ENCODE assay signal across 8 cellular contexts in the genomic region with DNA sequence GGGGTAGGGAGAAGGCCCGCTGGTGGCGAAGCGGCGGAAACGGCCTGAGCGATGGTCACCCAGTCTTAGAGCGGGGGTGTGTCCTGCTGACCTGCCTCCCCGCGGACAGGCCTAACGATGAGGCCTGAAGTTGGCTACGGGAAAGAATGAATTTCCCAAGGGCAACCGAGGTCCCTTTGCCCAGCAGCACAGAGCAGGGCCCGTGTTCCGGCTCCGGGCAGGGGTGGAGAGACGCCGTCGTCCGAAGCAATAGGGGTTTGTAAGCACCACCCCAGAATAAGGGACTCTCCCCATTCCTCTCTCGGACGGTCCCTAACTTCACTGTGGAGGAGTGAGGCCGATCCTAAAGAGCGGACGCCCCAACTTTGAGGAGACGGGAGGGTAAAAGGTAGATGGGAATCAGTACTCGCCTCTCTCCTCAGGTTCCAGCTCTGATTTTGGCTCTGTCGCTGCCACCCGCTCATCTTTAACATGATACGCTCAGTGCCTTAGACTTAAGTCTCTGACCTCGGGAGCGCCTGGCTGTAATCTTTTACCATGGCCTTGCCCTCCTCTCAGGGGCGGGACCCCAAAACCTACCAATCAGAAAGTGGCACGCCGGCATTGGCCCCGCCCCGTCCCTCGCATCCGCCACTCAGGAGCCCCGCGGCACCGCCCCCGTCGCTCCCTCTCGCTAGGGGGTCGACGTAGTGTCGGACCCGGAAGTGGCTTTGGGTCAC. TPM values are rescaled to one million over a fixed set of nuclear protein-coding genes. Genes with fewer than 3 reads are reported as not detected.
DNase-seq lines count a peak whose midpoint lies in the region; ATAC-seq and TF ChIP-seq lines count a peak whose summit lies in the region.

A gene with protein sequence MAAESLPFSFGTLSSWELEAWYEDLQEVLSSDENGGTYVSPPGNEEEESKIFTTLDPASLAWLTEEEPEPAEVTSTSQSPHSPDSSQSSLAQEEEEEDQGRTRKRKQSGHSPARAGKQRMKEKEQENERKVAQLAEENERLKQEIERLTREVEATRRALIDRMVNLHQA (minus strand): TSS at position 507 of the 719 bp plus-strand sequence. CDS start 3,108 bp downstream, outside the sequence.

- ATAC-seq in HG02588 (IDR thresholded peaks at IDR 0.05; ENCODE audit: unreplicated experiment) = peak; percentile 62

- H3F3A ChIP-seq in SK-N-SH (replicated peaks; ENCODE audit: insufficient read depth) = peaks cover 60% of the 10 kb centered on the region

- 2% methylated on average over 31 of the region's 48 CpGs for WGBS in SK-N-SH (ENCODE audit: low lambda C conversion rate)
- WGBS in suprapubic skin = 0% methylated on average over 19 of the region's 48 CpGs

- DNase-seq in GM10248 (ENCODE audit: extremely low spot score) (peak; percentile 97), NCI-H1092 (lab: John Stamatoyannopoulos, UW) (peak; percentile 96), SK-N-SH (peak; percentile 72), globus pallidus (ENCODE audit: low spot score) (peak; percentile 99), occipital lobe (lab: John Stamatoyannopoulos, UW) (peak; percentile 98), suprapubic skin (ENCODE audit: low spot score in 2 of 2) (peak; percentile 100)
- peak; percentile 100 for DNase-seq in activated naive CD4-positive, alpha-beta T cell treated with anti-CD3 and anti-CD28 coated beads, Interleukin-2, amount 50 U/mL, for 16 hours

- H3K9me2 ChIP-seq in SK-N-SH = no peaks in the 10 kb centered on the region

- H3K4me2 ChIP-seq in SK-N-SH = peak within 1 kb of the TSS; percentile 92

- H3K9me3 ChIP-seq in SK-N-SH = no peaks in the 10 kb centered on the region
- no peaks in the 10 kb centered on the region for H3K9me3 ChIP-seq in suprapubic skin

- POLR2A ChIA-PET in GM10248 (lab: Yijun Ruan, JAX) = interaction anchor here (0.5 to 2.1 kb wide), 15 partner anchors 10 to 294 kb away, joined by 3 to 7 read pairs (median 5); a partner anchor contains a TSS
- POLR2A ChIA-PET in SK-N-SH (lab: Yijun Ruan, JAX) = interaction anchor here (0.6 to 2.2 kb wide), 16 partner anchors 10 to 290 kb away, joined by 3 to 13 read pairs (median 4); a partner anchor contains a TSS

- H2AFZ ChIP-seq in SK-N-SH (ENCODE audit: low read depth) = peak within 1 kb of the TSS; percentile 79; the same call in 1 of the 2 replicates

- H3K27ac ChIP-seq in SK-N-SH (ENCODE audit: low read depth in 2 of 2, low read length in 1 of 2) (peak within 1 kb of the TSS; percentile 97 to 98), suprapubic skin (peak within 1 kb of the TSS; percentile 96)

- TF ChIP-seq CTCF in GM10248 (IDR thresholded peaks at IDR 0.05; ENCODE audit: control extremely low read depth, extremely low read depth, low read depth, missing control alignments) (no peak), SK-N-SH (IDR thresholded peaks at IDR 0.05) (no peak), suprapubic skin (IDR thresholded peaks at IDR 0.05) (no peak)

- H3K4me1 ChIP-seq in SK-N-SH (ENCODE audit: control insufficient read depth in 1 of 2, insufficient read depth in 2 of 2, low read depth in 1 of 2, low read length in 1 of 2) (peaks cover 41 to 46% of the 10 kb centered on the region in 2 experiments), suprapubic skin (peaks cover 68% of the 10 kb centered on the region)

- TF ChIP-seq EP300 in SK-N-SH (IDR thresholded peaks at IDR 0.05; ENCODE audit: borderline replicate concordance in 1 of 2, low read depth in 1 of 2, low read length in 1 of 2) (no peak), suprapubic skin (IDR thresholded peaks at IDR 0.05) (peak; percentile 41)

- TF ChIP-seq RAD21 in SK-N-SH (IDR thresholded peaks at IDR 0.05; ENCODE audit: low read length) = no peak

- peak within 1 kb of the TSS; percentile 98 for H3K9ac ChIP-seq in SK-N-SH

- H3K4me3 ChIP-seq in SK-N-SH (ENCODE audit: low read depth in 2 of 2, low read length in 1 of 2) (peak within 1 kb of the TSS; percentile 72 to 94), suprapubic skin (peak within 1 kb of the TSS; percentile 77)

- H3K27me3 ChIP-seq in SK-N-SH (ENCODE audit: insufficient read depth) = no peaks in the 10 kb centered on the region
- no peaks in the 10 kb centered on the region for H3K27me3 ChIP-seq in suprapubic skin

- H3K36me3 ChIP-seq in SK-N-SH (replicated peaks in 1 of 2; ENCODE audit: control insufficient read depth in 1 of 2, insufficient read depth in 2 of 2, low read length in 1 of 2) (peaks cover 42 to 43% of the 10 kb centered on the region in 2 experiments), suprapubic skin (peaks cover 24% of the 10 kb centered on the region)

- peaks cover 48% of the 10 kb centered on the region for H4K20me1 ChIP-seq in SK-N-SH (ENCODE audit: insufficient read depth)

- TF ChIP-seq POLR2A in suprapubic skin (IDR thresholded peaks at IDR 0.05) = peak; percentile 98 to 100

- peaks cover 57% of the 10 kb centered on the region for H3K79me2 ChIP-seq in SK-N-SH (ENCODE audit: insufficient read depth)

- CTCF ChIA-PET in GM10248 (lab: Yijun Ruan, JAX) = interaction anchor here (1.5 kb wide), 2 partner anchors 14 to 67 kb away, joined by 3 read pairs; no protein-coding TSS in a partner anchor
- CTCF ChIA-PET in SK-N-SH (lab: Yijun Ruan, JAX) = interaction anchor here (0.7 to 1.9 kb wide), 7 partner anchors 27 to 121 kb away, joined by 3 to 5 read pairs (median 3); a partner anchor contains a TSS

TF ChIP-seq in SK-N-SH, 30 proteins besides CTCF, POLR2A, EP300 and RAD21 (continues in another document):
- TF ChIP-seq, protein P1, sequence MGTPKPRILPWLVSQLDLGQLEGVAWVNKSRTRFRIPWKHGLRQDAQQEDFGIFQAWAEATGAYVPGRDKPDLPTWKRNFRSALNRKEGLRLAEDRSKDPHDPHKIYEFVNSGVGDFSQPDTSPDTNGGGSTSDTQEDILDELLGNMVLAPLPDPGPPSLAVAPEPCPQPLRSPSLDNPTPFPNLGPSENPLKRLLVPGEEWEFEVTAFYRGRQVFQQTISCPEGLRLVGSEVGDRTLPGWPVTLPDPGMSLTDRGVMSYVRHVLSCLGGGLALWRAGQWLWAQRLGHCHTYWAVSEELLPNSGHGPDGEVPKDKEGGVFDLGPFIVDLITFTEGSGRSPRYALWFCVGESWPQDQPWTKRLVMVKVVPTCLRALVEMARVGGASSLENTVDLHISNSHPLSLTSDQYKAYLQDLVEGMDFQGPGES (IDR thresholded peaks at IDR 0.05; ENCODE audit: low read depth, low read length) = peak; percentile 64
- TF ChIP-seq TAF1 (IDR thresholded peaks at IDR 0.05; ENCODE audit: borderline replicate concordance, low read depth, low read length) (peak; percentile 97), POLR2AphosphoS5 (IDR thresholded peaks at IDR 0.05; ENCODE audit: low read depth, low read length) (peak; percentile 100), NFIC (IDR thresholded peaks at IDR 0.05; ENCODE audit: borderline replicate concordance) (0 out of 2 replicates have a peak, but pooled peaks have one; percentile 10), SMC3 (IDR thresholded peaks at IDR 0.05; ENCODE audit: low read depth, low read length) (0 out of 2 replicates have a peak, but pooled peaks have one; percentile 7), GABPA (IDR thresholded peaks at IDR 0.05; ENCODE audit: low read depth) (0 out of 2 replicates have a peak, but pooled peaks have one; percentile 44), MEF2A (IDR thresholded peaks at IDR 0.05; ENCODE audit: borderline replicate concordance, low read depth) (no peak), RCOR1 (IDR thresholded peaks at IDR 0.05; ENCODE audit: low read length) (no peak), CHD2 (IDR thresholded peaks at IDR 0.05; ENCODE audit: low read length, partially characterized antibody) (peak; percentile 83), FOXM1 (IDR thresholded peaks at IDR 0.05; ENCODE audit: low read depth) (no peak)
- TF ChIP-seq, protein P2, sequence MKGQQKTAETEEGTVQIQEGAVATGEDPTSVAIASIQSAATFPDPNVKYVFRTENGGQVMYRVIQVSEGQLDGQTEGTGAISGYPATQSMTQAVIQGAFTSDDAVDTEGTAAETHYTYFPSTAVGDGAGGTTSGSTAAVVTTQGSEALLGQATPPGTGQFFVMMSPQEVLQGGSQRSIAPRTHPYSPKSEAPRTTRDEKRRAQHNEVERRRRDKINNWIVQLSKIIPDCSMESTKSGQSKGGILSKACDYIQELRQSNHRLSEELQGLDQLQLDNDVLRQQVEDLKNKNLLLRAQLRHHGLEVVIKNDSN (IDR thresholded peaks at IDR 0.05; ENCODE audit: borderline replicate concordance, low read depth) = peak; percentile 90
- TF ChIP-seq, protein P3, sequence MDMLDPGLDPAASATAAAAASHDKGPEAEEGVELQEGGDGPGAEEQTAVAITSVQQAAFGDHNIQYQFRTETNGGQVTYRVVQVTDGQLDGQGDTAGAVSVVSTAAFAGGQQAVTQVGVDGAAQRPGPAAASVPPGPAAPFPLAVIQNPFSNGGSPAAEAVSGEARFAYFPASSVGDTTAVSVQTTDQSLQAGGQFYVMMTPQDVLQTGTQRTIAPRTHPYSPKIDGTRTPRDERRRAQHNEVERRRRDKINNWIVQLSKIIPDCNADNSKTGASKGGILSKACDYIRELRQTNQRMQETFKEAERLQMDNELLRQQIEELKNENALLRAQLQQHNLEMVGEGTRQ (IDR thresholded peaks at IDR 0.05; ENCODE audit: borderline replicate concordance, low read depth, low read length) = 0 out of 2 replicates have a peak, but pooled peaks have one; percentile 28
- TF ChIP-seq, protein P4, sequence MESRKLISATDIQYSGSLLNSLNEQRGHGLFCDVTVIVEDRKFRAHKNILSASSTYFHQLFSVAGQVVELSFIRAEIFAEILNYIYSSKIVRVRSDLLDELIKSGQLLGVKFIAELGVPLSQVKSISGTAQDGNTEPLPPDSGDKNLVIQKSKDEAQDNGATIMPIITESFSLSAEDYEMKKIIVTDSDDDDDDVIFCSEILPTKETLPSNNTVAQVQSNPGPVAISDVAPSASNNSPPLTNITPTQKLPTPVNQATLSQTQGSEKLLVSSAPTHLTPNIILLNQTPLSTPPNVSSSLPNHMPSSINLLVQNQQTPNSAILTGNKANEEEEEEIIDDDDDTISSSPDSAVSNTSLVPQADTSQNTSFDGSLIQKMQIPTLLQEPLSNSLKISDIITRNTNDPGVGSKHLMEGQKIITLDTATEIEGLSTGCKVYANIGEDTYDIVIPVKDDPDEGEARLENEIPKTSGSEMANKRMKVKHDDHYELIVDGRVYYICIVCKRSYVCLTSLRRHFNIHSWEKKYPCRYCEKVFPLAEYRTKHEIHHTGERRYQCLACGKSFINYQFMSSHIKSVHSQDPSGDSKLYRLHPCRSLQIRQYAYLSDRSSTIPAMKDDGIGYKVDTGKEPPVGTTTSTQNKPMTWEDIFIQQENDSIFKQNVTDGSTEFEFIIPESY (IDR thresholded peaks at IDR 0.05; ENCODE audit: borderline replicate concordance, low read depth) = peak; percentile 66; the same call in 1 of the 2 replicates

RNA-seq across cellular contexts. Expression of the gene that starts here (rescaled TPM):
- 26.3 and 36.5 TPM in 2 replicates for polyA plus RNA-seq in SK-N-SH (2012; rRNA removed)
- polyA plus RNA-seq in SK-N-SH (2012; cell fraction: cytosol; rRNA removed) = 21.4 and 22.5 TPM in 2 replicates
- polyA plus RNA-seq in SK-N-SH (2012; cell fraction: nucleus; rRNA removed) = 82.2 and 97.2 TPM in 2 replicates
- total RNA-seq in occipital lobe (5.3 TPM), suprapubic skin (10 to 100 TPM in 3 of 4 donors, 1 to 10 TPM in 1; 8.1 to 33.6 (median 14.4) TPM)

Comparison
In these comparisons a context has a peak if more than half of its experiments do, and no peak if none do; other contexts are left out.
1. Peak in every context shown above with its lines: DNase-seq, ATAC-seq, H3K4me3 ChIP-seq and H3K27ac ChIP-seq.